ENCODE assay signal across 16 cellular contexts in the genomic region with DNA sequence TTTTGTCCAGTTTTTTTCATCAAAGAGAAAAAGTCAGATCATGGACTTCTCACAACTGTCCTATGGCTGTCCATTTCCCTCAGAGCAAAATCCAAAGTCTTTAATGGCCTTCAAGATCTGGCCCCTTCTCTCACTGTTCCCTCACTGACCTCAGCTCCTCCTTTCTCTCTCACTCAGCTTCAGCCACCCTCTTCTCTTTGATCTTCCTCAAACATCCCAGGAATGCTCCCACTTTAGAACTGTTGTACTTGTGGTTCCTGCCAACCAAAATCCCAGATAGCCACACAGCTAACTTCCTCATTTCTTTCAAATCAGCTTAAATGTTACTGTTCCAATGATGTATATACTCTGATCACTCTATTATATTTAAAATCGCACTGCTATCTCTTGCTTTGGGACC.
DNase-seq lines count a peak whose midpoint lies in the region; ATAC-seq, FAIRE-seq and TF ChIP-seq lines count a peak whose summit lies in the region.
"Had no signal": no experiment of that assay in that cellular context is flagged by ENCODE, and none has a peak within 500 bp of the region (broad histone marks: within the 10 kb centered on the region; RNA-seq: fewer than 3 reads in every experiment).

No MANE protein-coding gene starts in this region.

- H3K4me1 ChIP-seq in HepG2 (ENCODE audit: insufficient read depth, low read length) (peaks cover 17% of the 10 kb centered on the region), right lobe of liver (no peaks in the 10 kb centered on the region), SJCRH30 (peaks cover 7% of the 10 kb centered on the region; the same call in 1 of the 2 replicates)

- in situ Hi-C loops in HepG2 (cut with HindIII; ENCODE audit: extremely low pct_ligation_motif_present, low pct_unique_long_range_greater_than_20kb) = no loop called here

- CTCF ChIA-PET in HepG2 (lab: Yijun Ruan, JAX; ENCODE audit: low intra/inter-chr PET ratio, low total read pairs) = no interaction called here

- ATAC-seq in HepG2 (peak; percentile 83), right lobe of liver (no peak)
- ATAC-seq: stimulated activated effector memory CD8-positive, alpha-beta T cell treated with anti-CD3 and anti-CD28 coated beads, Interleukin-12 subunit alpha, Interleukin-12 subunit beta, amount 100 ng/mL, for 72 hours had no signal

- intact Hi-C loops in HepG2 (cut with micrococcal nuclease; ENCODE audit: unreplicated experiment) (no loop called here), right lobe of liver (cut with DNase I) (no loop called here)

- no peak for TF ChIP-seq RAD21 in HepG2 (CRISPR knock-in tag; IDR thresholded peaks at IDR 0.05)

- no peak for TF ChIP-seq POLR2A in HepG2 (IDR thresholded peaks at IDR 0.05; ENCODE audit: insufficient read depth in 1 of 2, low read depth in 2 of 2, low read length in 2 of 2)
- no peak for TF ChIP-seq POLR2A in right lobe of liver (IDR thresholded peaks at IDR 0.05)
- no peak for TF ChIP-seq POLR2A in GM12891 (IDR thresholded peaks at IDR 0.05; ENCODE audit: low read depth, low read length)

- DNase-seq in HepG2 (ENCODE audit: low spot score) = peak; percentile 61
- DNase-seq in right lobe of liver = no peak
- DNase-seq in SJCRH30 = peak; percentile 18 to 37
- peak; percentile 80 for DNase-seq in glomerular visceral epithelial cell (ENCODE audit: extremely low spot score)
- DNase-seq in GM12891 (ENCODE audit: insufficient read length, low spot score) = no peak
- DNase-seq in NCI-H2029 treated with DMSO at 0.1 percent for 48 hours (lab: John Stamatoyannopoulos, UW) = no peak
- DNase-seq in activated gamma-delta T cell (lab: John Stamatoyannopoulos, UW) = no peak
- no peak for DNase-seq in activated CD4-positive, CD25-positive, alpha-beta regulatory T cell (lab: John Stamatoyannopoulos, UW)
- DNase-seq: activated T-cell treated with anti-CD3 and anti-CD28 coated beads, Interleukin-2, amount 50 U/mL, for 1 hour; NCI-H1436 treated with DMSO at 0.1 percent for 48 hours; NCI-H82; SIG-M5; stimulated activated CD4-positive, alpha-beta T cell treated with anti-CD3 and anti-CD28 coated beads, Interleukin-1b, Interleukin-23, amount 100 ng/mL, for 48 hours had no signal

- H4K20me1 ChIP-seq in HepG2 (ENCODE audit: insufficient read depth, low read length) = no peaks in the 10 kb centered on the region

- 76% methylated on average over 1 of the region's 1 CpG for WGBS in HepG2 (ENCODE audit: low lambda C conversion rate)
- 71% methylated on average over 1 of the region's 1 CpG for WGBS in right lobe of liver (ENCODE audit: insufficient coverage, low coverage, low lambda C conversion rate, missing lambda C conversion rate)

- no peaks in the 10 kb centered on the region for H3K79me2 ChIP-seq in HepG2 (ENCODE audit: insufficient read depth, low read length)

- H3K4me2 ChIP-seq in HepG2 (ENCODE audit: low read depth, low read length) = no peak overlapping the region

- TF ChIP-seq CTCF in HepG2 (CRISPR knock-in tag; IDR thresholded peaks at IDR 0.05) (no peak), right lobe of liver (IDR thresholded peaks at IDR 0.05) (no peak)

- BruUV-seq in HepG2 (replicated peaks; lab: Mats Ljungman, UMichigan) = no TSS peak

- H3K9ac ChIP-seq in HepG2 (ENCODE audit: insufficient read depth, low read depth, low read length) = no peak overlapping the region

- TF ChIP-seq EP300 in HepG2 (IDR thresholded peaks at IDR 0.05; ENCODE audit: low read depth in 2 of 2, low read length in 2 of 2) (no peak), HepG2 (CRISPR knock-in tag; IDR thresholded peaks at IDR 0.05; ENCODE audit: borderline replicate concordance) (no peak)

- H3K4me3 ChIP-seq in HepG2 (replicated peaks in 1 of 3; ENCODE audit: insufficient read depth in 1 of 3, low read depth in 2 of 3, low read length in 3 of 3) (no peak overlapping the region), right lobe of liver (no peak overlapping the region), SJCRH30 (no peak overlapping the region)
- H3K4me3 ChIP-seq: HAP-1 had no signal

- H3K27me3 ChIP-seq in HepG2 (ENCODE audit: control insufficient read depth in 1 of 2, insufficient read depth in 2 of 2, low read length in 2 of 2) (no peaks in the 10 kb centered on the region), right lobe of liver (no peaks in the 10 kb centered on the region), SJCRH30 (no peaks in the 10 kb centered on the region)

- POLR2A ChIA-PET in HepG2 (lab: Yijun Ruan, JAX) = no interaction called here

- FAIRE-seq in HepG2 (lab: Jason Lieb, UNC) = no peak
- FAIRE-seq in GM12891 (lab: Jason Lieb, UNC) = no peak
- FAIRE-seq: GM18507 had no signal

- no peaks in the 10 kb centered on the region for H3K36me3 ChIP-seq in HepG2 (replicated peaks in 1 of 2; ENCODE audit: control insufficient read depth in 1 of 2, insufficient read depth in 2 of 2, low read length in 2 of 2)
- H3K36me3 ChIP-seq in right lobe of liver = no peaks in the 10 kb centered on the region
- H3K36me3 ChIP-seq in SJCRH30 = peaks cover 2% of the 10 kb centered on the region; the same call in 1 of the 2 replicates
- H3K36me3 ChIP-seq: HAP-1 had no signal

- no peak overlapping the region for H2AFZ ChIP-seq in HepG2 (ENCODE audit: low read length)

- H3K27ac ChIP-seq in HepG2 (ENCODE audit: extremely low read length, insufficient read depth, low read length) (no peak overlapping the region), right lobe of liver (no peak overlapping the region), SJCRH30 (no peak overlapping the region)

- H3K9me3 ChIP-seq in HepG2 (ENCODE audit: low read length) (peaks cover 10% of the 10 kb centered on the region), right lobe of liver (no peaks in the 10 kb centered on the region), SJCRH30 (replicated peaks) (peaks cover 5% of the 10 kb centered on the region; the same call in 1 of the 2 replicates)
- H3K9me3 ChIP-seq: HAP-1 had no signal

TF ChIP-seq in HepG2, 621 proteins besides CTCF, POLR2A, EP300 and RAD21:
- TF ChIP-seq TEAD3 (CRISPR knock-in tag; optimal IDR thresholded peaks at IDR 0.05; ENCODE audit: borderline replicate concordance) = peak; percentile 93
- peak; percentile 69; the same call in 1 of the 2 replicates for TF ChIP-seq TCF7 (IDR thresholded peaks at IDR 0.05; ENCODE audit: low read depth)
- TF ChIP-seq, protein P1, sequence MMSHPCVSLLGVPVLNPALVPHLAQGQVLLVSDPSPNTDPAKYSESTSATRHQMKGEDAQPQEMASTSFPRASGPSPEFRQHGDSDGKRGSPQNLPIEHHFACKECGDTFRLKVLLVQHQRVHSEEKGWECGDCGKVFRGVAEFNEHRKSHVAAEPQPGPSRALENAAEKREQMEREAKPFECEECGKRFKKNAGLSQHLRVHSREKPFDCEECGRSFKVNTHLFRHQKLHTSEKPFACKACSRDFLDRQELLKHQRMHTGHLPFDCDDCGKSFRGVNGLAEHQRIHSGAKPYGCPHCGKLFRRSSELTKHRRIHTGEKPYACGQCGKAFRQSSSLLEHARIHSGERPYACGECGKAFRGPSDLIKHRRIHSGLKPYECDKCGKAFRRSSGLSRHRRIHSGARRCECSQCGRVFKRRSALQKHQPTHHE (CRISPR knock-in tag; IDR thresholded peaks at IDR 0.05; ENCODE audit: borderline replicate concordance) = no peak
- no peak for TF ChIP-seq RARG (CRISPR knock-in tag; IDR thresholded peaks at IDR 0.05; ENCODE audit: low read depth)
- TF ChIP-seq ELF3 (CRISPR knock-in tag; IDR thresholded peaks at IDR 0.05) = peak; percentile 22; the same call in 1 of the 2 replicates

TF ChIP-seq in GM12891, 5 proteins besides CTCF, POLR2A, EP300 and RAD21:
- TF ChIP-seq PAX5 (IDR thresholded peaks at IDR 0.05; ENCODE audit: insufficient read depth, low read length, severe bottlenecking) (no peak), POU2F2 (IDR thresholded peaks at IDR 0.05; ENCODE audit: low read depth, low read length) (no peak), SPI1 (IDR thresholded peaks at IDR 0.05; ENCODE audit: low read depth, low read length) (no peak), POLR2AphosphoS5 (IDR thresholded peaks at IDR 0.05; ENCODE audit: low read depth, low read length) (no peak), TAF1 (IDR thresholded peaks at IDR 0.05; ENCODE audit: low read depth, low read length) (no peak)

Comparison
In these comparisons a context has a peak if more than half of its experiments do, and no peak if none do; other contexts are left out.
1. DNase-seq: peak in HepG2 (single experiment), SJCRH30 (2 of 2) and glomerular visceral epithelial cell (single experiment); none in right lobe of liver (0 of 3), GM12891 (single experiment), NCI-H2029 treated with DMSO at 0.1 percent for 48 hours (single experiment), activated gamma-delta T cell (single experiment) and activated CD4-positive, CD25-positive, alpha-beta regulatory T cell (0 of 4).